9 cellular contexts compared by ENCODE assay signal in the genomic region with DNA sequence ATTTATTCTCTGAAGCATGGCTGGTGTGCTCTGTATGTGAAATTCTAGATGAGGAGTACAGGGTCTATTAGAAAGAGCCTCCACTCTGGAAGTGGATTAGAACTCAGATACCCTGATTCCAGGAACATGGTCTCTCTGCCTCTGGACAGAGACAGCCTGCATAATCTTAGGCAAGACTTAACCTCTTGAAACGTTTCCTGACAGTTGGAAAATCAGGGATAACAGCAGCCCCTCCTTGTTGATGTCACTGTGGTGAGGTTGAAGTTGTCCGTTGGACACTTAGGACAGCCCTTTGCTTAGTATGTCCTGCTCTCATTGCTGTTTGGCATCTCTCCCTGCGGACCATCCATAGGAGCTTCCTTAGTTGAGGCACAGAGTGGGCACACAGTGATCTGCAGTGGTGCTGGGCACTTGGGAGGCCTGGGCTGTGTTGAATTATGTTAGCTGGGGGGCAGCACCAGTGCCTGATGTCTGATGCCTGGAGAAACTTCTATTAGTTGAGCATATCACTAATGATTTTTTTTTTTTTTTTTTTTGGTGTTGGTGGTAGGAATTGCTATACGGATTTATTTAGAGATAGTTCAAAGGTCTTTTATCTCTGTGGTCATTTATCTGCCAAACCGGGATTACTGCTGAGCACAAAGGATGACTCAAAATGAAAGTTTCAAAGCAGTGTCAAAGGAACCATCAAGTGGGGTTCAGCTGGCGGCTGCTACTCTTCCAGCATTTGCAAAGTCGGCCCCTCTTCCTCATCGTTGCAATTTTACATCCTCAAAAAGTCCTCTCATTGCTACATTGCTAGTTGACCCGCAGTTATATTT. TPM values are rescaled to one million over a fixed set of nuclear protein-coding genes. Genes with fewer than 3 reads are reported as not detected.
DNase-seq lines count a peak whose midpoint lies in the region; ATAC-seq and TF ChIP-seq lines count a peak whose summit lies in the region.
"Had no signal": no experiment of that assay in that cellular context is flagged by ENCODE, and none has a peak within 500 bp of the region (broad histone marks: within the 10 kb centered on the region; RNA-seq: fewer than 3 reads in every experiment).

No MANE protein-coding gene starts in this region.

- no peaks in the 10 kb centered on the region for H4K20me1 ChIP-seq in fibroblast of lung (ENCODE audit: control insufficient read depth, extremely low read depth, insufficient read depth, low read length)

- H3K27ac Mint-ChIP-seq in activated naive CD4-positive, alpha-beta T cell treated with anti-CD3 and anti-CD28 coated beads, Interleukin-2, amount 50 U/mL, for 24 hours: peak overlapping the region; percentile 18
- H3K27ac Mint-ChIP-seq in activated naive CD4-positive, alpha-beta T cell treated with anti-CD3 and anti-CD28 coated beads, Interleukin-2, amount 50 U/mL, for 72 hours: no peak overlapping the region

- H3K4me1 ChIP-seq in fibroblast of lung (ENCODE audit: control insufficient read depth, extremely low read depth, insufficient read depth, low read length) (peaks cover 11% of the 10 kb centered on the region), transverse colon (peaks cover 4 to 43% (median 16%) of the 10 kb centered on the region in 4 donors)

- TF ChIP-seq EP300 in transverse colon (IDR thresholded peaks at IDR 0.05; ENCODE audit: low read depth): no peak

- peak overlapping the region; percentile 38 for H3K27ac ChIP-seq in fibroblast of lung (ENCODE audit: insufficient read depth, low read length)
- H3K27ac ChIP-seq in transverse colon: peak overlapping the region; percentile 55 to 78 (median 69)

- TF ChIP-seq CTCF in fibroblast of lung (conservative IDR thresholded peaks at IDR 0.05 in 1 of 2, IDR thresholded peaks at IDR 0.05 in 1 of 2; ENCODE audit: low read depth in 1 of 2, low read length in 2 of 2) (no peak), transverse colon (IDR thresholded peaks at IDR 0.05) (no peak)

- no peak overlapping the region for H2AFZ ChIP-seq in fibroblast of lung (ENCODE audit: low read length)

- no peaks in the 10 kb centered on the region for H3K9me3 Mint-ChIP-seq in activated naive CD4-positive, alpha-beta T cell treated with anti-CD3 and anti-CD28 coated beads, Interleukin-2, amount 50 U/mL, for 24 hours
- H3K9me3 Mint-ChIP-seq in activated naive CD4-positive, alpha-beta T cell treated with anti-CD3 and anti-CD28 coated beads, Interleukin-2, amount 50 U/mL, for 72 hours: no peaks in the 10 kb centered on the region

- no peak for ATAC-seq in activated naive CD4-positive, alpha-beta T cell treated with anti-CD3 and anti-CD28 coated beads, Interleukin-2, amount 50 U/mL, for 72 hours
- ATAC-seq in HG03139 (IDR thresholded peaks at IDR 0.05; ENCODE audit: unreplicated experiment): peak; percentile 97
- ATAC-seq: Panc1 had no signal

- H3K4me1 Mint-ChIP-seq in activated naive CD4-positive, alpha-beta T cell treated with anti-CD3 and anti-CD28 coated beads, Interleukin-2, amount 50 U/mL, for 24 hours: peaks cover 6% of the 10 kb centered on the region

- no peak for DNase-seq in activated naive CD4-positive, alpha-beta T cell treated with anti-CD3 and anti-CD28 coated beads, Interleukin-2, amount 50 U/mL, for 72 hours (ENCODE audit: low spot score in 2 of 2)
- DNase-seq in fibroblast of lung (ENCODE audit: low read depth in 2 of 2) (peak in 1 of 2 donors; percentile 33), transverse colon (no peak), amniotic stem cell (lab: John Stamatoyannopoulos, UW) (no peak), 8988T (no peak)
- no peak for DNase-seq in stimulated activated CD4-positive, alpha-beta T cell treated with anti-CD3 and anti-CD28 coated beads, Interleukin-4, amount 100 ng/mL, for 24 hours

- intact Hi-C loops in transverse colon (cut with DNase I; ENCODE audit: low total_unique reads): no loop called here

- H3K27me3 Mint-ChIP-seq in activated naive CD4-positive, alpha-beta T cell treated with anti-CD3 and anti-CD28 coated beads, Interleukin-2, amount 50 U/mL, for 24 hours: peaks cover 4% of the 10 kb centered on the region

- H3K36me3 ChIP-seq in fibroblast of lung (ENCODE audit: control insufficient read depth, insufficient read depth, low read length): no peaks in the 10 kb centered on the region
- no peaks in the 10 kb centered on the region for H3K36me3 ChIP-seq in transverse colon

- H3K4me3 ChIP-seq in fibroblast of lung (replicated peaks in 1 of 4; ENCODE audit: control extremely low read depth in 1 of 4, insufficient read depth in 1 of 4, low read depth in 3 of 4, low read length in 4 of 4) (no peak overlapping the region), transverse colon (no peak overlapping the region)

- 38 to 41% methylated on average over 5 to 9 of the region's 9 CpGs for WGBS in transverse colon (ENCODE audit: low coverage in 1 of 2), 2 donors

- no peaks in the 10 kb centered on the region for H3K79me2 ChIP-seq in fibroblast of lung (ENCODE audit: control insufficient read depth, insufficient read depth, low read length)

- TF ChIP-seq POLR2A in transverse colon (IDR thresholded peaks at IDR 0.05): no peak

- no peak overlapping the region for H3K4me3 Mint-ChIP-seq in activated naive CD4-positive, alpha-beta T cell treated with anti-CD3 and anti-CD28 coated beads, Interleukin-2, amount 50 U/mL, for 24 hours

- H3K27me3 ChIP-seq in fibroblast of lung (ENCODE audit: control insufficient read depth, insufficient read depth, low read length): no peaks in the 10 kb centered on the region
- no peaks in the 10 kb centered on the region for H3K27me3 ChIP-seq in transverse colon

- no peaks in the 10 kb centered on the region for H3K9me3 ChIP-seq in fibroblast of lung (ENCODE audit: control insufficient read depth, insufficient read depth, low read depth, low read length)
- no peaks in the 10 kb centered on the region for H3K9me3 ChIP-seq in transverse colon

- peak overlapping the region; percentile 69 for H3K4me2 ChIP-seq in fibroblast of lung (ENCODE audit: extremely low read depth, insufficient read depth, low read length)

- in situ Hi-C loops in transverse colon (cut with MboI; ENCODE audit: low pct_ligation_motif_present in 1 of 4, low pct_unique_long_range_greater_than_20kb in 1 of 4, low sequenced_read_pairs in 3 of 4): no loop called here

- no peaks in the 10 kb centered on the region for H3K36me3 Mint-ChIP-seq in activated naive CD4-positive, alpha-beta T cell treated with anti-CD3 and anti-CD28 coated beads, Interleukin-2, amount 50 U/mL, for 24 hours
- H3K36me3 Mint-ChIP-seq in activated naive CD4-positive, alpha-beta T cell treated with anti-CD3 and anti-CD28 coated beads, Interleukin-2, amount 50 U/mL, for 72 hours: peaks cover 0 to 4% of the 10 kb centered on the region in 2 donors

- no peak overlapping the region for H3K9ac ChIP-seq in fibroblast of lung (ENCODE audit: insufficient read depth, low read length)

RNA-seq across cellular contexts. Expression of gene SETBP1, which starts 28.8 kb away (rescaled TPM):
- total RNA-seq in activated naive CD4-positive, alpha-beta T cell treated with anti-CD3 and anti-CD28 coated beads, Interleukin-2, amount 50 U/mL, for 72 hours: 1 to 10 TPM; 1.2 to 2.7 TPM
- 4.5 and 4.9 TPM in 2 replicates for total RNA-seq in fibroblast of lung
- polyA plus RNA-seq in fibroblast of lung: 1.9 and 5.4 TPM in 2 replicates
- polyA plus RNA-seq in fibroblast of lung (2012): 0.91 and 3.1 TPM in 2 replicates
- 2.7 and 5.2 TPM in 2 replicates for polyA minus RNA-seq in fibroblast of lung (ENCODE audit: low replicate concordance)
- 10 to 100 TPM; 16.2 to 33.6 (median 24.4) TPM for total RNA-seq in transverse colon
